In genomic region chr7:20737840-20738448, GRCh38 we compare ENCODE assay signal across 1 cellular context.
TF ChIP-seq lines count a peak whose summit lies in the region.

No MANE protein-coding gene starts in this region.

TF ChIP-seq in HepG2, 621 proteins besides CTCF, POLR2A, EP300 and RAD21 (continued from another document and continues in another):
- TF ChIP-seq ARID3A (IDR thresholded peaks at IDR 0.05; ENCODE audit: low read depth, low read length) (0 out of 2 replicates have a peak, but pooled peaks have one; percentile 14), HES4 (CRISPR knock-in tag; IDR thresholded peaks at IDR 0.05; ENCODE audit: borderline replicate concordance) (no peak), TCF12 (IDR thresholded peaks at IDR 0.05) (no peak), TCF12 (CRISPR knock-in tag; IDR thresholded peaks at IDR 0.05) (no peak), MIXL1 (CRISPR knock-in tag; IDR thresholded peaks at IDR 0.05) (0 out of 2 replicates have a peak, but pooled peaks have one; percentile 17), HNF4G (IDR thresholded peaks at IDR 0.05; ENCODE audit: borderline replicate concordance, low read depth, low read length) (0 out of 2 replicates have a peak, but pooled peaks have one; percentile 6), HNF4G (CRISPR knock-in tag; IDR thresholded peaks at IDR 0.05; ENCODE audit: borderline replicate concordance, low read depth) (no peak), ZNF296 (CRISPR knock-in tag; conservative IDR thresholded peaks at IDR 0.05) (no peak), SMAD1 (CRISPR knock-in tag; IDR thresholded peaks at IDR 0.05; ENCODE audit: borderline replicate concordance, low read depth) (no peak), RCOR2 (CRISPR knock-in tag; IDR thresholded peaks at IDR 0.05) (0 out of 2 replicates have a peak, but pooled peaks have one; percentile 42), POGK (CRISPR knock-in tag; conservative IDR thresholded peaks at IDR 0.05) (0 out of 2 replicates have a peak, but pooled peaks have one; percentile 39), BCL6 (CRISPR knock-in tag; IDR thresholded peaks at IDR 0.05) (peak; percentile 69; the same call in 1 of the 2 replicates), IRX3 (CRISPR knock-in tag; IDR thresholded peaks at IDR 0.05; ENCODE audit: borderline replicate concordance, low read depth) (no peak), CERS6 (CRISPR knock-in tag; IDR thresholded peaks at IDR 0.05) (no peak), ATF4 (CRISPR knock-in tag; IDR thresholded peaks at IDR 0.05) (peak; percentile 62 to 97; a peak in 3 of 4 replicates), ZMYM4 (CRISPR knock-in tag; IDR thresholded peaks at IDR 0.05) (peak; percentile 50; the same call in 1 of the 2 replicates), NR2F6 (IDR thresholded peaks at IDR 0.05) (peak; percentile 80), NR2F6 (CRISPR knock-in tag; IDR thresholded peaks at IDR 0.05) (peak; percentile 74), HNRNPLL (IDR thresholded peaks at IDR 0.05; ENCODE audit: low read depth, low read length, poor library complexity, severe bottlenecking) (no peak), THRA (CRISPR knock-in tag; IDR thresholded peaks at IDR 0.05; ENCODE audit: borderline replicate concordance) (no peak), MAF1 (CRISPR knock-in tag; IDR thresholded peaks at IDR 0.05; ENCODE audit: borderline replicate concordance) (no peak), MBD4 (IDR thresholded peaks at IDR 0.05; ENCODE audit: borderline replicate concordance, low read length) (no peak), ZNF556 (CRISPR knock-in tag; IDR thresholded peaks at IDR 0.05; ENCODE audit: borderline replicate concordance) (no peak), ZBTB44 (CRISPR knock-in tag; IDR thresholded peaks at IDR 0.05) (no peak), KLF16 (CRISPR knock-in tag; IDR thresholded peaks at IDR 0.05) (0 out of 4 replicates have a peak, but pooled peaks of 1 of the 2 experiments have one; percentile 49), ZNF382 (CRISPR knock-in tag; IDR thresholded peaks at IDR 0.05; ENCODE audit: borderline replicate concordance) (no peak), ATF6 (CRISPR knock-in tag; conservative IDR thresholded peaks at IDR 0.05) (no peak), ZNF230 (CRISPR knock-in tag; IDR thresholded peaks at IDR 0.05) (no peak), ZNF740 (CRISPR knock-in tag; IDR thresholded peaks at IDR 0.05) (no peak), BRF2 (CRISPR knock-in tag; IDR thresholded peaks at IDR 0.05) (no peak), WIZ (CRISPR knock-in tag; IDR thresholded peaks at IDR 0.05) (no peak), ZNF550 (CRISPR knock-in tag; IDR thresholded peaks at IDR 0.05; ENCODE audit: borderline replicate concordance) (no peak), TBL1XR1 (IDR thresholded peaks at IDR 0.05; ENCODE audit: borderline replicate concordance, low read length, partially characterized antibody) (no peak), ZBTB33 (CRISPR knock-in tag; IDR thresholded peaks at IDR 0.05) (no peak), ZNF350 (CRISPR knock-in tag; IDR thresholded peaks at IDR 0.05; ENCODE audit: borderline replicate concordance, low read depth) (no peak), NONO (IDR thresholded peaks at IDR 0.05) (no peak), NONO (CRISPR knock-in tag; conservative IDR thresholded peaks at IDR 0.05) (no peak), MTF2 (CRISPR knock-in tag; IDR thresholded peaks at IDR 0.05; ENCODE audit: borderline replicate concordance) (no peak), JARID2 (CRISPR knock-in tag; IDR thresholded peaks at IDR 0.05; ENCODE audit: insufficient replicate concordance) (no peak), CSRNP2 (CRISPR knock-in tag; conservative IDR thresholded peaks at IDR 0.05; ENCODE audit: low read depth) (no peak), SAP130 (CRISPR knock-in tag; IDR thresholded peaks at IDR 0.05; ENCODE audit: low read depth) (peak; percentile 43; the same call in 1 of the 2 replicates), FOSL2 (CRISPR knock-in tag; IDR thresholded peaks at IDR 0.05) (peak; percentile 74), ATM (IDR thresholded peaks at IDR 0.05; ENCODE audit: borderline replicate concordance) (no peak), ZNF644 (CRISPR knock-in tag; IDR thresholded peaks at IDR 0.05; ENCODE audit: low read depth) (peak; percentile 75; the same call in 1 of the 2 replicates)
